In the genomic region with DNA sequence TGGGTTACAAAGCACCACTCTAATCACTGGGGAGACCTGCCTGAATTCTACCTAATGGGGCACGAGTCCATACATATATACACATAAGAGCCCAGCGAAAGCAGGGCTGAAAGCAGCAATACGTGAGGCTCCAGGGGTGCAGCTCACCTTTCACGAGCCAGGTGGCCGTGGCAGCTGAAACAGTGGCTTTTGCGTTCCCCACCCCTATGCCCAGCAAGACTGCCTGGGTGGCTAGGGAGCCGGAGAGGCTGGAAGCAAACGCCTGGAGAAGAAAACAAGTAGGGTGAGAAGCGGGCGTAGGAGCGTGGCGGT, we compare ENCODE assay signal across 8 cellular contexts. TPM values are rescaled to one million over a fixed set of nuclear protein-coding genes. Genes with fewer than 3 reads are reported as not detected.
DNase-seq lines count a peak whose midpoint lies in the region; ATAC-seq and TF ChIP-seq lines count a peak whose summit lies in the region.

No MANE protein-coding gene starts in this region.

- peak overlapping the region; percentile 92 for H3K27ac Mint-ChIP-seq in endodermal cell

- H3K4me1 ChIP-seq in endodermal cell (ENCODE audit: control insufficient read depth, insufficient read depth, low read length) = no peaks in the 10 kb centered on the region
- peaks cover 33% of the 10 kb centered on the region for H3K4me1 ChIP-seq in osteoblast (ENCODE audit: insufficient read depth, low read length)

- DNase-seq in NAMALWA (ENCODE audit: low spot score) (peak; percentile 37), endodermal cell (no peak), osteoblast (ENCODE audit: insufficient read length, low spot score, missing footprints) (no peak), cerebellum (ENCODE audit: low spot score) (no peak), NCI-H69 (lab: John Stamatoyannopoulos, UW) (no peak), hippocampal formation (lab: John Stamatoyannopoulos, UW) (no peak), NCI-H1417 treated with DMSO at 0.1 percent for 48 hours (lab: John Stamatoyannopoulos, UW) (no peak)

- no peaks in the 10 kb centered on the region for H4K20me1 ChIP-seq in osteoblast (ENCODE audit: insufficient read depth, low read length)

- H3K9me3 Mint-ChIP-seq in endodermal cell = no peaks in the 10 kb centered on the region

- H3K79me2 ChIP-seq in osteoblast (ENCODE audit: insufficient read depth, low read length) = peaks cover 30% of the 10 kb centered on the region

- H3K9me3 ChIP-seq in endodermal cell (ENCODE audit: control insufficient read depth, low read length) (no peaks in the 10 kb centered on the region), osteoblast (ENCODE audit: low read depth, low read length) (no peaks in the 10 kb centered on the region)

- peaks cover 17% of the 10 kb centered on the region for H3K4me1 Mint-ChIP-seq in endodermal cell

- H2AFZ ChIP-seq in osteoblast (ENCODE audit: low read length) = peak overlapping the region; percentile 80

- peak overlapping the region; percentile 99 for H3K9ac ChIP-seq in endodermal cell (ENCODE audit: extremely low read depth, low read length, poor library complexity, severe bottlenecking)

- H3K4me3 ChIP-seq in endodermal cell (ENCODE audit: low read length) (peak overlapping the region; percentile 97), osteoblast (ENCODE audit: insufficient read depth, low read length) (peak overlapping the region; percentile 92)

- peak; percentile 2 for ATAC-seq in GM21528 (IDR thresholded peaks at IDR 0.05; ENCODE audit: low FRiP score, unreplicated experiment)

- H3K27me3 ChIP-seq in endodermal cell (ENCODE audit: control insufficient read depth, insufficient read depth, low read length, poor library complexity, severe bottlenecking) = no peaks in the 10 kb centered on the region
- H3K27me3 ChIP-seq in osteoblast (ENCODE audit: insufficient read depth, low read length) = no peaks in the 10 kb centered on the region

- H3K4me2 ChIP-seq in osteoblast (ENCODE audit: insufficient read depth, low read length) = peak overlapping the region; percentile 98

- peak overlapping the region; percentile 90 for H3K27ac ChIP-seq in endodermal cell (ENCODE audit: low read depth, low read length)
- peak overlapping the region; percentile 95 for H3K27ac ChIP-seq in osteoblast (ENCODE audit: low read depth, low read length)

- H3K36me3 Mint-ChIP-seq in endodermal cell (ENCODE audit: low read depth) = no peaks in the 10 kb centered on the region

- H3K27me3 Mint-ChIP-seq in endodermal cell (ENCODE audit: insufficient read depth) = peaks cover 13% of the 10 kb centered on the region

- H3K4me3 Mint-ChIP-seq in endodermal cell = peak overlapping the region; percentile 86

- peaks cover 3% of the 10 kb centered on the region for H3K36me3 ChIP-seq in endodermal cell (ENCODE audit: control insufficient read depth, insufficient read depth, low read length)
- peaks cover 18% of the 10 kb centered on the region for H3K36me3 ChIP-seq in osteoblast (ENCODE audit: insufficient read depth, low read length)

- WGBS in endodermal cell (ENCODE audit: insufficient coverage in 1 of 2, insufficient read length in 1 of 2), 2 experiments = 4 to 5% methylated on average over 4 to 12 of the region's 12 CpGs

- TF ChIP-seq CTCF in endodermal cell (conservative IDR thresholded peaks at IDR 0.05) (no peak), osteoblast (IDR thresholded peaks at IDR 0.05; ENCODE audit: extremely low read depth, low read depth, low read length) (no peak)

RNA-seq across cellular contexts. Expression of a gene that starts 0.6 kb away (rescaled TPM):
- total RNA-seq in endodermal cell (10 to 100 TPM; 45.4 to 50.8 TPM), osteoblast (48.5 and 53.0 TPM in 2 replicates), cerebellum (48.4 TPM)
- 60.5 TPM for polyA plus RNA-seq in endodermal cell (2013, experiment 1 of 2)
- polyA plus RNA-seq in endodermal cell (2013, experiment 2 of 2) = 48.5 TPM

RNA-seq across cellular contexts. Expression of a gene that starts 20.1 kb away (rescaled TPM):
- total RNA-seq in endodermal cell = not detected
- not detected for polyA plus RNA-seq in endodermal cell (2013, experiment 1 of 2)
- polyA plus RNA-seq in endodermal cell (2013, experiment 2 of 2) = not detected
- total RNA-seq in osteoblast = not detected in 2 replicates
- 10.1 TPM for total RNA-seq in cerebellum

RNA-seq across cellular contexts. Expression of a gene that starts 24.6 kb away (rescaled TPM):
- total RNA-seq in endodermal cell (under 1 TPM; 0.22 to 0.24 TPM), osteoblast (not detected in 2 replicates), cerebellum (1.1 TPM)
- polyA plus RNA-seq in endodermal cell (2013, experiment 1 of 2) = 0.28 TPM
- 0.17 TPM for polyA plus RNA-seq in endodermal cell (2013, experiment 2 of 2)

RNA-seq across cellular contexts. Expression of a gene that starts 35.6 kb away (rescaled TPM):
- 1 to 10 TPM; 7.5 to 10.0 TPM for total RNA-seq in endodermal cell
- polyA plus RNA-seq in endodermal cell (2013, experiment 1 of 2) = 24.3 TPM
- 20.8 TPM for polyA plus RNA-seq in endodermal cell (2013, experiment 2 of 2)
- total RNA-seq in osteoblast = 60.1 and 70.4 TPM in 2 replicates
- 4.4 TPM for total RNA-seq in cerebellum

RNA-seq across cellular contexts. Expression of a gene that starts 48.3 kb away (rescaled TPM):
- 10 to 100 TPM in 1 of 2 donors, 1 to 10 TPM in 1; 9.4 to 12.1 TPM for total RNA-seq in endodermal cell
- 8.5 TPM for polyA plus RNA-seq in endodermal cell (2013, experiment 1 of 2)
- polyA plus RNA-seq in endodermal cell (2013, experiment 2 of 2) = 8.5 TPM
- total RNA-seq in osteoblast = 10.6 and 12.7 TPM in 2 replicates
- 5.3 TPM for total RNA-seq in cerebellum

Comparison
In these comparisons a context has a peak if more than half of its experiments do, and no peak if none do; other contexts are left out.
1. RNA of a gene that starts 20.1 kb away (total RNA-seq): 10.1 TPM in cerebellum (single experiment); not detected in endodermal cell and not detected in osteoblast; every median in the first group is over 10 times any median in the second.